ENCODE assay signal across 8 cellular contexts in the genomic region with DNA sequence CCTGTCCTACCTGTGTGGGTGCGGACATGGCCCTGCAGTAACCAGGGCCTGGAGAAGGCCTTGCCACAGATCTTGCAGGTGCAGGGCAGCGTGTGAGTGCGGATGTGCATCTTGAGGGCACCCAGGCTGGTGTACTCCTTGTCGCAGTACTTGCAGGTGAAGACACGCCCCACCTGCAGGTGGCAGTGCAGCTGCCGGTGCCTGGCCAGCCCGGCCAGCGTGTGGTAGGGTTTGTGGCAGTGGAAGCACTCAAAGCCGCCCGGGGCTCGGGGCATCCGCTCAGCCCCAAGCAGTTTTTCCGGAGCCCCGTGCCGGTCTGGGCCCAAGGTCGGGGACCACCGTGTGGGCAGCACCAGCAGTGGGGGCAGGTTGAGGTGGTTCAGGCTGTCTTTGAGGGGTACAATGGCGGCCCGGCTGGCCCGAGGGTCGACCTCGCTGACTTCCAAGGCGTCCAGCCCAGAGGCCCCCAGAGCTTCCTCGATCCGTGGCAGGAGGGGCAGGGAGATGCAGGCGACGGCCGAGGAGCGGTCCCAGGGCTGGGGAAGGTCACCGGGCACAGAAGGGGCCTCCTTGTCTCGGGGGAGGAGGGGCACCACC. TPM values are rescaled to one million over a fixed set of nuclear protein-coding genes. Genes with fewer than 3 reads are reported as not detected.
A peak's percentile ranks its signal among the peaks of the same experiment; 100 is the strongest.
DNase-seq lines count a peak whose midpoint lies in the region; ATAC-seq, FAIRE-seq and TF ChIP-seq lines count a peak whose summit lies in the region.

No MANE protein-coding gene starts in this region.

- ATAC-seq in HepG2 (peak; percentile 67), GM21786 (IDR thresholded peaks at IDR 0.05; ENCODE audit: unreplicated experiment) (no peak), HG03521 (IDR thresholded peaks at IDR 0.05; ENCODE audit: unreplicated experiment) (no peak), GM18517 (IDR thresholded peaks at IDR 0.05; ENCODE audit: unreplicated experiment) (no peak)

- peak overlapping the region; percentile 19 to 58 (median 51); a peak in 5 of 6 replicates for H3K4me3 ChIP-seq in HepG2 (replicated peaks in 1 of 3; ENCODE audit: insufficient read depth in 1 of 3, low read depth in 2 of 3, low read length in 3 of 3)

- 11% methylated on average over 12 of the region's 31 CpGs for WGBS in HepG2 (ENCODE audit: low lambda C conversion rate)

- H3K9ac ChIP-seq in HepG2 (ENCODE audit: insufficient read depth, low read depth, low read length), result no peak overlapping the region

- no peaks in the 10 kb centered on the region for H3K36me3 ChIP-seq in HepG2 (replicated peaks in 1 of 2; ENCODE audit: control insufficient read depth in 1 of 2, insufficient read depth in 2 of 2, low read length in 2 of 2)

- no peak for TF ChIP-seq EP300 in HepG2 (IDR thresholded peaks at IDR 0.05; ENCODE audit: low read depth in 2 of 2, low read length in 2 of 2)
- TF ChIP-seq EP300 in HepG2 (CRISPR knock-in tag; IDR thresholded peaks at IDR 0.05; ENCODE audit: borderline replicate concordance), result no peak

- H3K9me3 Mint-ChIP-seq in activated naive CD4-positive, alpha-beta T cell treated with anti-CD3 and anti-CD28 coated beads for 36 hours, result no peaks in the 10 kb centered on the region

- no peaks in the 10 kb centered on the region for H3K9me3 ChIP-seq in HepG2 (ENCODE audit: low read length)

- peak overlapping the region; percentile 87 for H3K27ac Mint-ChIP-seq in activated naive CD4-positive, alpha-beta T cell treated with anti-CD3 and anti-CD28 coated beads for 36 hours

- POLR2A ChIA-PET in HepG2 (lab: Yijun Ruan, JAX), result interaction anchor here (1.1 kb wide), 1 partner anchor 32 kb away, joined by 3 read pairs; no protein-coding TSS in a partner anchor

- peaks cover 52% of the 10 kb centered on the region for H3K4me1 ChIP-seq in HepG2 (ENCODE audit: insufficient read depth, low read length)

- intact Hi-C loops in activated naive CD4-positive, alpha-beta T cell treated with anti-CD3 and anti-CD28 coated beads for 36 hours (cut with micrococcal nuclease), result loop anchor here (1.0 to 5.0 kb wide), 3 partner anchors 18 to 121 kb away; partner anchors contain the start of genes CDT1 and MVD
- intact Hi-C loops in HepG2 (cut with micrococcal nuclease; ENCODE audit: unreplicated experiment), result no loop called here

- DNase-seq in GM13977 (ENCODE audit: low spot score), result peak; percentile 79
- DNase-seq in KBM-7, result peak; percentile 39
- peak; percentile 69 for DNase-seq in activated naive CD4-positive, alpha-beta T cell treated with anti-CD3 and anti-CD28 coated beads for 36 hours
- peak; percentile 60 for DNase-seq in HepG2 (ENCODE audit: low spot score)
- DNase-seq in inferior parietal cortex (ENCODE audit: extremely low spot score), result no peak

- peaks cover 8% of the 10 kb centered on the region; the same call in 1 of the 2 replicates for H4K20me1 ChIP-seq in HepG2 (ENCODE audit: insufficient read depth, low read length)

- peak overlapping the region; percentile 65 for H3K4me2 ChIP-seq in HepG2 (ENCODE audit: low read depth, low read length)

- peak overlapping the region; percentile 66 for H3K4me3 Mint-ChIP-seq in activated naive CD4-positive, alpha-beta T cell treated with anti-CD3 and anti-CD28 coated beads for 36 hours

- TF ChIP-seq POLR2A in HepG2 (IDR thresholded peaks at IDR 0.05; ENCODE audit: insufficient read depth in 1 of 2, low read depth in 2 of 2, low read length in 2 of 2), result no peak; a peak in 1 of 4 replicates

- TF ChIP-seq CTCF in GM13977 (IDR thresholded peaks at IDR 0.05; ENCODE audit: extremely low read depth, insufficient read depth, missing control alignments), result peak; percentile 71
- TF ChIP-seq CTCF in HepG2 (CRISPR knock-in tag; IDR thresholded peaks at IDR 0.05), result peak; percentile 94

- no peaks in the 10 kb centered on the region for H3K27me3 Mint-ChIP-seq in activated naive CD4-positive, alpha-beta T cell treated with anti-CD3 and anti-CD28 coated beads for 36 hours (ENCODE audit: low read depth)

- peaks cover 7 to 48% of the 10 kb centered on the region in 2 experiments; a peak in 4 of 5 replicates for H3K27me3 ChIP-seq in HepG2 (ENCODE audit: control insufficient read depth in 1 of 2, insufficient read depth in 2 of 2, low read length in 2 of 2)

- CTCF ChIA-PET in activated naive CD4-positive, alpha-beta T cell treated with anti-CD3 and anti-CD28 coated beads for 36 hours (lab: Charles Lee), result interaction anchor here (1.0 to 2.3 kb wide), 5 partner anchors 11 to 99 kb away, joined by 4 to 10 read pairs (median 5); no protein-coding TSS in a partner anchor
- CTCF ChIA-PET in HepG2 (lab: Yijun Ruan, JAX; ENCODE audit: low intra/inter-chr PET ratio, low total read pairs), result interaction anchor here (0.9 kb wide), 1 partner anchor 17 kb away, joined by 4 read pairs; no protein-coding TSS in a partner anchor

- no TSS peak for BruUV-seq in HepG2 (replicated peaks; lab: Mats Ljungman, UMichigan)

- FAIRE-seq in HepG2 (lab: Jason Lieb, UNC), result peak; percentile 34

- H2AFZ ChIP-seq in HepG2 (ENCODE audit: low read length), result no peak overlapping the region

- no peaks in the 10 kb centered on the region for H3K79me2 ChIP-seq in HepG2 (ENCODE audit: insufficient read depth, low read length)

- TF ChIP-seq RAD21 in HepG2 (CRISPR knock-in tag; IDR thresholded peaks at IDR 0.05), result peak; percentile 57

- in situ Hi-C loops in GM13977 (cut with MboI; ENCODE audit: low pct_unique_long_range_greater_than_20kb, low sequenced_read_pairs, unreplicated experiment), result no loop called here
- in situ Hi-C loops in KBM-7 (cut with MboI; ENCODE audit: low pct_unique_long_range_greater_than_20kb, low sequenced_read_pairs), result no loop called here
- in situ Hi-C loops in HepG2 (cut with HindIII; ENCODE audit: extremely low pct_ligation_motif_present, low pct_unique_long_range_greater_than_20kb), result no loop called here

- no peak overlapping the region for H3K27ac ChIP-seq in HepG2 (ENCODE audit: extremely low read length, insufficient read depth, low read length)

- H3K4me1 Mint-ChIP-seq in activated naive CD4-positive, alpha-beta T cell treated with anti-CD3 and anti-CD28 coated beads for 36 hours (ENCODE audit: low read depth), result peaks cover 34% of the 10 kb centered on the region

- H3K36me3 Mint-ChIP-seq in activated naive CD4-positive, alpha-beta T cell treated with anti-CD3 and anti-CD28 coated beads for 36 hours (ENCODE audit: low read depth), result no peaks in the 10 kb centered on the region

RNA-seq across cellular contexts. Expression of gene SNAI3, which starts 5.1 kb away (rescaled TPM):
- 1 to 10 TPM; 2.9 to 3.0 TPM for total RNA-seq in activated naive CD4-positive, alpha-beta T cell treated with anti-CD3 and anti-CD28 coated beads for 36 hours
- total RNA-seq in HepG2 (2016; rRNA removed; fragmentation: Illumina TruSeq; extraction: Trizol), result 0.09 and 0.18 TPM in 2 replicates
- not detected in 2 replicates for total RNA-seq in HepG2 (2016; cell fraction: cytosol; rRNA removed; fragmentation: Illumina TruSeq; extraction: Trizol; ENCODE audit: low read depth)
- total RNA-seq in HepG2 (2016; cell fraction: insoluble cytoplasmic fraction; rRNA removed; fragmentation: Illumina TruSeq; extraction: Trizol), result 0.13 and 0.17 TPM in 2 replicates
- 0.12 TPM in 1 of 2 replicates, not detected in the other for total RNA-seq in HepG2 (2016; cell fraction: membrane; rRNA removed; fragmentation: Illumina TruSeq; extraction: Trizol)
- not detected in 2 replicates for total RNA-seq in HepG2 (2016; cell fraction: nucleus; rRNA removed; fragmentation: Illumina TruSeq; extraction: Trizol)
- 0.18 and 0.40 TPM in 2 replicates for polyA plus RNA-seq in HepG2 (2011; rRNA removed)
- 0.18 and 0.44 TPM in 2 replicates for polyA plus RNA-seq in HepG2 (2011; cell fraction: cytosol; rRNA removed)
- 0.35 and 0.64 TPM in 2 replicates for polyA plus RNA-seq in HepG2 (2011; cell fraction: nucleus; rRNA removed)
- polyA plus RNA-seq in HepG2 (2012), result 0.40 and 0.47 TPM in 2 replicates
- polyA plus RNA-seq in HepG2 (2016; cell fraction: cytosol; fragmentation: Illumina TruSeq; extraction: Trizol; ENCODE audit: low read depth), result 0.08 TPM in 1 of 2 replicates, not detected in the other
- polyA plus RNA-seq in HepG2 (2016; cell fraction: insoluble cytoplasmic fraction; fragmentation: Illumina TruSeq; extraction: Trizol; ENCODE audit: low read depth), result 0.26 TPM in 1 of 2 replicates, not detected in the other
- 0.15 and 0.21 TPM in 2 replicates for polyA plus RNA-seq in HepG2 (2016; cell fraction: membrane; fragmentation: Illumina TruSeq; extraction: Trizol; ENCODE audit: low read depth)
- polyA plus RNA-seq in HepG2 (2016; cell fraction: nucleus; fragmentation: Illumina TruSeq; extraction: Trizol; ENCODE audit: insufficient read depth, low read depth), result 0.27 TPM in 1 of 2 replicates, not detected in the other
- 0.84 TPM in 1 of 2 replicates, not detected in the other for polyA minus RNA-seq in HepG2 (2011; rRNA and poly(A)+ RNA removed; ENCODE audit: low replicate concordance)
- not detected in 2 replicates for polyA minus RNA-seq in HepG2 (2011; cell fraction: cytosol; rRNA and poly(A)+ RNA removed)
- polyA minus RNA-seq in HepG2 (2011; cell fraction: nucleus; rRNA and poly(A)+ RNA removed), result not detected in 2 replicates

RNA-seq across cellular contexts. Expression of gene MVD, which starts 18.3 kb away (rescaled TPM):
- total RNA-seq in activated naive CD4-positive, alpha-beta T cell treated with anti-CD3 and anti-CD28 coated beads for 36 hours, result 10 to 100 TPM; 90.5 to 96.8 TPM
- total RNA-seq in HepG2 (2016; rRNA removed; fragmentation: Illumina TruSeq; extraction: Trizol), result 128 and 187 TPM in 2 replicates
- 86.8 and 92.1 TPM in 2 replicates for total RNA-seq in HepG2 (2016; cell fraction: cytosol; rRNA removed; fragmentation: Illumina TruSeq; extraction: Trizol; ENCODE audit: low read depth)
- 110 and 194 TPM in 2 replicates for total RNA-seq in HepG2 (2016; cell fraction: insoluble cytoplasmic fraction; rRNA removed; fragmentation: Illumina TruSeq; extraction: Trizol)
- 93.3 and 93.5 TPM in 2 replicates for total RNA-seq in HepG2 (2016; cell fraction: membrane; rRNA removed; fragmentation: Illumina TruSeq; extraction: Trizol)
- total RNA-seq in HepG2 (2016; cell fraction: nucleus; rRNA removed; fragmentation: Illumina TruSeq; extraction: Trizol), result 150 and 173 TPM in 2 replicates
- 28.1 and 68.9 TPM in 2 replicates for polyA plus RNA-seq in HepG2 (2011; rRNA removed)
- 33.1 and 34.9 TPM in 2 replicates for polyA plus RNA-seq in HepG2 (2011; cell fraction: cytosol; rRNA removed)
- 340 and 407 TPM in 2 replicates for polyA plus RNA-seq in HepG2 (2011; cell fraction: nucleus; rRNA removed)
- polyA plus RNA-seq in HepG2 (2012), result 81.3 and 104 TPM in 2 replicates
- polyA plus RNA-seq in HepG2 (2016; cell fraction: cytosol; fragmentation: Illumina TruSeq; extraction: Trizol; ENCODE audit: low read depth), result 49.5 and 55.8 TPM in 2 replicates
- 117 and 128 TPM in 2 replicates for polyA plus RNA-seq in HepG2 (2016; cell fraction: insoluble cytoplasmic fraction; fragmentation: Illumina TruSeq; extraction: Trizol; ENCODE audit: low read depth)
- polyA plus RNA-seq in HepG2 (2016; cell fraction: membrane; fragmentation: Illumina TruSeq; extraction: Trizol; ENCODE audit: low read depth), result 64.4 TPM in 2 replicates
- 435 and 459 TPM in 2 replicates for polyA plus RNA-seq in HepG2 (2016; cell fraction: nucleus; fragmentation: Illumina TruSeq; extraction: Trizol; ENCODE audit: insufficient read depth, low read depth)
- polyA minus RNA-seq in HepG2 (2011; rRNA and poly(A)+ RNA removed; ENCODE audit: low replicate concordance), result 8.9 and 43.8 TPM in 2 replicates
- 24.2 and 37.5 TPM in 2 replicates for polyA minus RNA-seq in HepG2 (2011; cell fraction: cytosol; rRNA and poly(A)+ RNA removed)
- polyA minus RNA-seq in HepG2 (2011; cell fraction: nucleus; rRNA and poly(A)+ RNA removed), result 34.4 and 55.3 TPM in 2 replicates

RNA-seq across cellular contexts. Expression of gene RNF166, which starts 25.0 kb away (rescaled TPM):
- total RNA-seq in activated naive CD4-positive, alpha-beta T cell treated with anti-CD3 and anti-CD28 coated beads for 36 hours, result 10 to 100 TPM; 33.6 to 35.3 TPM
- total RNA-seq in HepG2 (2016; rRNA removed; fragmentation: Illumina TruSeq; extraction: Trizol), result 15.1 and 23.0 TPM in 2 replicates
- 36.0 and 37.2 TPM in 2 replicates for total RNA-seq in HepG2 (2016; cell fraction: cytosol; rRNA removed; fragmentation: Illumina TruSeq; extraction: Trizol; ENCODE audit: low read depth)
- 17.3 and 23.3 TPM in 2 replicates for total RNA-seq in HepG2 (2016; cell fraction: insoluble cytoplasmic fraction; rRNA removed; fragmentation: Illumina TruSeq; extraction: Trizol)
- total RNA-seq in HepG2 (2016; cell fraction: membrane; rRNA removed; fragmentation: Illumina TruSeq; extraction: Trizol), result 41.6 and 45.9 TPM in 2 replicates
- 14.0 and 14.1 TPM in 2 replicates for total RNA-seq in HepG2 (2016; cell fraction: nucleus; rRNA removed; fragmentation: Illumina TruSeq; extraction: Trizol)
- 21.4 and 26.2 TPM in 2 replicates for polyA plus RNA-seq in HepG2 (2011; rRNA removed)
- 14.8 and 24.4 TPM in 2 replicates for polyA plus RNA-seq in HepG2 (2011; cell fraction: cytosol; rRNA removed)
- 83.8 and 91.3 TPM in 2 replicates for polyA plus RNA-seq in HepG2 (2011; cell fraction: nucleus; rRNA removed)
- 12.2 and 16.1 TPM in 2 replicates for polyA plus RNA-seq in HepG2 (2012)
- polyA plus RNA-seq in HepG2 (2016; cell fraction: cytosol; fragmentation: Illumina TruSeq; extraction: Trizol; ENCODE audit: low read depth), result 22.9 and 25.4 TPM in 2 replicates
- 19.2 and 20.2 TPM in 2 replicates for polyA plus RNA-seq in HepG2 (2016; cell fraction: insoluble cytoplasmic fraction; fragmentation: Illumina TruSeq; extraction: Trizol; ENCODE audit: low read depth)
- 32.0 and 34.1 TPM in 2 replicates for polyA plus RNA-seq in HepG2 (2016; cell fraction: membrane; fragmentation: Illumina TruSeq; extraction: Trizol; ENCODE audit: low read depth)
- polyA plus RNA-seq in HepG2 (2016; cell fraction: nucleus; fragmentation: Illumina TruSeq; extraction: Trizol; ENCODE audit: insufficient read depth, low read depth), result 36.7 and 43.4 TPM in 2 replicates
- 11.5 and 25.6 TPM in 2 replicates for polyA minus RNA-seq in HepG2 (2011; rRNA and poly(A)+ RNA removed; ENCODE audit: low replicate concordance)
- 12.9 and 17.8 TPM in 2 replicates for polyA minus RNA-seq in HepG2 (2011; cell fraction: cytosol; rRNA and poly(A)+ RNA removed)
- 14.2 and 18.7 TPM in 2 replicates for polyA minus RNA-seq in HepG2 (2011; cell fraction: nucleus; rRNA and poly(A)+ RNA removed)

RNA-seq across cellular contexts. Expression of gene CTU2, which starts 25.1 kb away (rescaled TPM):
- total RNA-seq in activated naive CD4-positive, alpha-beta T cell treated with anti-CD3 and anti-CD28 coated beads for 36 hours, result 10 to 100 TPM; 46.1 to 48.1 TPM
- 21.9 TPM in 2 replicates for total RNA-seq in HepG2 (2016; rRNA removed; fragmentation: Illumina TruSeq; extraction: Trizol)
- total RNA-seq in HepG2 (2016; cell fraction: cytosol; rRNA removed; fragmentation: Illumina TruSeq; extraction: Trizol; ENCODE audit: low read depth), result 11.4 and 12.8 TPM in 2 replicates
- total RNA-seq in HepG2 (2016; cell fraction: insoluble cytoplasmic fraction; rRNA removed; fragmentation: Illumina TruSeq; extraction: Trizol), result 16.8 and 22.4 TPM in 2 replicates
- total RNA-seq in HepG2 (2016; cell fraction: membrane; rRNA removed; fragmentation: Illumina TruSeq; extraction: Trizol), result 13.8 and 15.9 TPM in 2 replicates
- total RNA-seq in HepG2 (2016; cell fraction: nucleus; rRNA removed; fragmentation: Illumina TruSeq; extraction: Trizol), result 16.7 and 17.2 TPM in 2 replicates
- polyA plus RNA-seq in HepG2 (2011; rRNA removed), result 13.3 and 18.5 TPM in 2 replicates
- 11.8 and 19.4 TPM in 2 replicates for polyA plus RNA-seq in HepG2 (2011; cell fraction: cytosol; rRNA removed)
- 63.3 and 73.6 TPM in 2 replicates for polyA plus RNA-seq in HepG2 (2011; cell fraction: nucleus; rRNA removed)
- 11.6 and 15.1 TPM in 2 replicates for polyA plus RNA-seq in HepG2 (2012)
- 12.4 and 16.5 TPM in 2 replicates for polyA plus RNA-seq in HepG2 (2016; cell fraction: cytosol; fragmentation: Illumina TruSeq; extraction: Trizol; ENCODE audit: low read depth)
- 20.9 and 22.4 TPM in 2 replicates for polyA plus RNA-seq in HepG2 (2016; cell fraction: insoluble cytoplasmic fraction; fragmentation: Illumina TruSeq; extraction: Trizol; ENCODE audit: low read depth)
- polyA plus RNA-seq in HepG2 (2016; cell fraction: membrane; fragmentation: Illumina TruSeq; extraction: Trizol; ENCODE audit: low read depth), result 13.3 and 14.9 TPM in 2 replicates
- polyA plus RNA-seq in HepG2 (2016; cell fraction: nucleus; fragmentation: Illumina TruSeq; extraction: Trizol; ENCODE audit: insufficient read depth, low read depth), result 39.4 and 44.9 TPM in 2 replicates
- 23.1 and 25.7 TPM in 2 replicates for polyA minus RNA-seq in HepG2 (2011; rRNA and poly(A)+ RNA removed; ENCODE audit: low replicate concordance)
- polyA minus RNA-seq in HepG2 (2011; cell fraction: cytosol; rRNA and poly(A)+ RNA removed), result 15.2 and 18.6 TPM in 2 replicates
- polyA minus RNA-seq in HepG2 (2011; cell fraction: nucleus; rRNA and poly(A)+ RNA removed), result 19.3 and 20.7 TPM in 2 replicates

RNA-seq across cellular contexts. Expression of gene CYBA, which starts 30.3 kb away (rescaled TPM):
- 100 to 1,000 TPM; 167 to 180 TPM for total RNA-seq in activated naive CD4-positive, alpha-beta T cell treated with anti-CD3 and anti-CD28 coated beads for 36 hours
- 84.2 and 250 TPM in 2 replicates for total RNA-seq in HepG2 (2016; rRNA removed; fragmentation: Illumina TruSeq; extraction: Trizol)
- 92.1 and 114 TPM in 2 replicates for total RNA-seq in HepG2 (2016; cell fraction: cytosol; rRNA removed; fragmentation: Illumina TruSeq; extraction: Trizol; ENCODE audit: low read depth)
- total RNA-seq in HepG2 (2016; cell fraction: insoluble cytoplasmic fraction; rRNA removed; fragmentation: Illumina TruSeq; extraction: Trizol), result 90.4 and 246 TPM in 2 replicates
- total RNA-seq in HepG2 (2016; cell fraction: membrane; rRNA removed; fragmentation: Illumina TruSeq; extraction: Trizol), result 55.3 and 74.3 TPM in 2 replicates
- 170 and 197 TPM in 2 replicates for total RNA-seq in HepG2 (2016; cell fraction: nucleus; rRNA removed; fragmentation: Illumina TruSeq; extraction: Trizol)
- polyA plus RNA-seq in HepG2 (2011; rRNA removed), result 196 and 258 TPM in 2 replicates
- polyA plus RNA-seq in HepG2 (2011; cell fraction: cytosol; rRNA removed), result 338 and 484 TPM in 2 replicates
- 620 and 660 TPM in 2 replicates for polyA plus RNA-seq in HepG2 (2011; cell fraction: nucleus; rRNA removed)
- polyA plus RNA-seq in HepG2 (2012), result 207 and 213 TPM in 2 replicates
- polyA plus RNA-seq in HepG2 (2016; cell fraction: cytosol; fragmentation: Illumina TruSeq; extraction: Trizol; ENCODE audit: low read depth), result 111 and 128 TPM in 2 replicates
- polyA plus RNA-seq in HepG2 (2016; cell fraction: insoluble cytoplasmic fraction; fragmentation: Illumina TruSeq; extraction: Trizol; ENCODE audit: low read depth), result 97.6 and 108 TPM in 2 replicates
- 58.9 and 66.6 TPM in 2 replicates for polyA plus RNA-seq in HepG2 (2016; cell fraction: membrane; fragmentation: Illumina TruSeq; extraction: Trizol; ENCODE audit: low read depth)
- polyA plus RNA-seq in HepG2 (2016; cell fraction: nucleus; fragmentation: Illumina TruSeq; extraction: Trizol; ENCODE audit: insufficient read depth, low read depth), result 462 and 471 TPM in 2 replicates
- 170 and 432 TPM in 2 replicates for polyA minus RNA-seq in HepG2 (2011; rRNA and poly(A)+ RNA removed; ENCODE audit: low replicate concordance)
- 173 and 183 TPM in 2 replicates for polyA minus RNA-seq in HepG2 (2011; cell fraction: cytosol; rRNA and poly(A)+ RNA removed)
- polyA minus RNA-seq in HepG2 (2011; cell fraction: nucleus; rRNA and poly(A)+ RNA removed), result 79.1 and 82.6 TPM in 2 replicates
